In genomic region chr1:31760901-31761470, GRCh38 we compare ENCODE assay signal across 8 cellular contexts. TPM values are rescaled to one million over a fixed set of nuclear protein-coding genes. Genes with fewer than 3 reads are reported as not detected.
DNase-seq lines count a peak whose midpoint lies in the region; ATAC-seq, FAIRE-seq and TF ChIP-seq lines count a peak whose summit lies in the region.

No MANE protein-coding gene starts in this region.

- FAIRE-seq in H54 (lab: Jason Lieb, UNC) = no peak

- no peak overlapping the region for H3K27ac Mint-ChIP-seq in activated T-helper 17 cell treated with anti-CD3 and anti-CD28 coated beads, Interleukin-2, amount 50 U/mL, for 72 hours

- TSS peak; percentile 87 for BruUV-seq in PC-9 (replicated peaks; lab: Mats Ljungman, UMichigan)

- H3K9ac ChIP-seq in neural cell (ENCODE audit: low read length) = peak overlapping the region; percentile 84

- H3K36me3 Mint-ChIP-seq in activated T-helper 17 cell treated with anti-CD3 and anti-CD28 coated beads, Interleukin-2, amount 50 U/mL, for 72 hours (ENCODE audit: low read depth) = no peaks in the 10 kb centered on the region

- TF ChIP-seq CTCF in PC-9 (conservative IDR thresholded peaks at IDR 0.05) (no peak), fibroblast of pulmonary artery (IDR thresholded peaks at IDR 0.05; ENCODE audit: low read length, missing control alignments) (no peak), neural cell (IDR thresholded peaks at IDR 0.05; ENCODE audit: poor library complexity, severe bottlenecking) (peak; percentile 5), thyroid gland (IDR thresholded peaks at IDR 0.05) (no peak)

- no peak for TF ChIP-seq EP300 in neural cell (conservative IDR thresholded peaks at IDR 0.05; ENCODE audit: poor library complexity, severe bottlenecking)

- H3K4me2 ChIP-seq in PC-9 = peak overlapping the region; percentile 75
- H3K4me2 ChIP-seq in neural cell (ENCODE audit: low read length) = peak overlapping the region; percentile 94

- H2AFZ ChIP-seq in PC-9 (peak overlapping the region; percentile 89), neural cell (ENCODE audit: low read depth, low read length) (peak overlapping the region; percentile 80)

- WGBS in thyroid gland, 2 donors = 0 to 11% methylated on average over 2 to 10 of the region's 27 CpGs

- H3K27ac ChIP-seq in PC-9 (0 out of 2 replicates have a peak overlapping the region, but pooled peaks have one; percentile 18), neural cell (ENCODE audit: low read length) (peak overlapping the region; percentile 82), thyroid gland (peak overlapping the region in 2 of 3 donors; percentile 36 to 39)

- POLR2A ChIA-PET in PC-9 (lab: Charles Lee; ENCODE audit: unreplicated experiment) = interaction anchor here (0.6 kb wide), 2 partner anchors 198 to 1352 kb away, joined by 3 to 6 read pairs; no protein-coding TSS in a partner anchor

- no peaks in the 10 kb centered on the region for H3K9me3 ChIP-seq in PC-9 (ENCODE audit: insufficient read depth, low read depth)
- no peaks in the 10 kb centered on the region for H3K9me3 ChIP-seq in neural cell (ENCODE audit: low read length)
- H3K9me3 ChIP-seq in thyroid gland = no peaks in the 10 kb centered on the region

- no peaks in the 10 kb centered on the region for H3K9me2 ChIP-seq in PC-9 (ENCODE audit: insufficient read depth)
- no peaks in the 10 kb centered on the region for H3K9me2 ChIP-seq in neural cell (ENCODE audit: insufficient read depth, low read length)

- TF ChIP-seq POLR2A in H54 (IDR thresholded peaks at IDR 0.05; ENCODE audit: low read depth, low read length) (no peak), thyroid gland (IDR thresholded peaks at IDR 0.05) (no peak)

- H3K79me2 ChIP-seq in PC-9 (ENCODE audit: low read depth) (no peaks in the 10 kb centered on the region), neural cell (replicated peaks; ENCODE audit: insufficient read depth, low read length) (peaks cover 25% of the 10 kb centered on the region)

- H3K27me3 ChIP-seq in PC-9 (ENCODE audit: insufficient read depth, low read depth) = peaks cover 5% of the 10 kb centered on the region; the same call in 1 of the 2 replicates
- no peaks in the 10 kb centered on the region for H3K27me3 ChIP-seq in neural cell (ENCODE audit: insufficient read depth, low read depth, low read length)
- no peaks in the 10 kb centered on the region for H3K27me3 ChIP-seq in thyroid gland

- no peaks in the 10 kb centered on the region for H3K4me1 Mint-ChIP-seq in activated T-helper 17 cell treated with anti-CD3 and anti-CD28 coated beads, Interleukin-2, amount 50 U/mL, for 72 hours

- H4K20me1 ChIP-seq in PC-9 (ENCODE audit: insufficient read depth) (no peaks in the 10 kb centered on the region), neural cell (ENCODE audit: insufficient read depth) (peaks cover 4% of the 10 kb centered on the region)

- no peaks in the 10 kb centered on the region for H3K9me3 Mint-ChIP-seq in activated T-helper 17 cell treated with anti-CD3 and anti-CD28 coated beads, Interleukin-2, amount 50 U/mL, for 72 hours

- DNase-seq in A172 (ENCODE audit: low spot score) (peak; percentile 55), H54 (ENCODE audit: insufficient read length, low spot score) (peak; percentile 97), PC-9 (peak; percentile 71 to 75), fibroblast of pulmonary artery (ENCODE audit: low read depth) (peak; percentile 57), thyroid gland (peak; percentile 62 to 76)

- H3K4me3 Mint-ChIP-seq in activated T-helper 17 cell treated with anti-CD3 and anti-CD28 coated beads, Interleukin-2, amount 50 U/mL, for 72 hours = peak overlapping the region; percentile 67

- peaks cover 33% of the 10 kb centered on the region for H3K4me1 ChIP-seq in PC-9 (replicated peaks; ENCODE audit: insufficient read depth)
- H3K4me1 ChIP-seq in thyroid gland = peaks cover 18 to 53% of the 10 kb centered on the region in 2 donors

- TF ChIP-seq RAD21 in neural cell (conservative IDR thresholded peaks at IDR 0.05) = no peak

- CTCF ChIA-PET in PC-9 (lab: Charles Lee) = interaction anchor here (0.6 to 1.6 kb wide), 4 partner anchors 15 to 567 kb away, joined by 3 to 14 read pairs (median 4); no protein-coding TSS in a partner anchor

- H3K4me3 ChIP-seq in PC-9 (peak overlapping the region; percentile 60), fibroblast of pulmonary artery (replicated peaks; ENCODE audit: low read depth, low read length) (peak overlapping the region; percentile 53), neural cell (ENCODE audit: low read length) (peak overlapping the region; percentile 90), thyroid gland (replicated peaks in 1 of 3) (peak overlapping the region in 2 of 3 donors; percentile 34 to 79)

- ATAC-seq in activated T-helper 17 cell treated with anti-CD3 and anti-CD28 coated beads, Interleukin-2, amount 50 U/mL, for 72 hours (replicated peaks) = peak; percentile 40
- ATAC-seq in HG02759 (IDR thresholded peaks at IDR 0.05; ENCODE audit: unreplicated experiment) = no peak

- intact Hi-C loops in PC-9 (cut with micrococcal nuclease; ENCODE audit: unreplicated experiment) (loop anchor here (1.0 to 5.0 kb wide), 3 partner anchors 44 to 251 kb away; partner anchors contain the start of gene KHDRBS1), thyroid gland (cut with DNase I) (loop anchor here (10.0 kb wide), 1 partner anchor 204 kb away; no protein-coding TSS in a partner anchor)

- peaks cover 40% of the 10 kb centered on the region; the same call in 1 of the 2 replicates for H3F3A ChIP-seq in PC-9 (ENCODE audit: insufficient read depth, low read depth)
- H3F3A ChIP-seq in neural cell (ENCODE audit: insufficient read depth, low read length, poor library complexity, severe bottlenecking) = no peaks in the 10 kb centered on the region

- H3K36me3 ChIP-seq in PC-9 (ENCODE audit: low read depth) (no peaks in the 10 kb centered on the region), neural cell (ENCODE audit: insufficient read depth, low read length) (no peaks in the 10 kb centered on the region), thyroid gland (no peaks in the 10 kb centered on the region)

- H3K27me3 Mint-ChIP-seq in activated T-helper 17 cell treated with anti-CD3 and anti-CD28 coated beads, Interleukin-2, amount 50 U/mL, for 72 hours = peaks cover 9% of the 10 kb centered on the region

TF ChIP-seq in neural cell, 6 proteins besides CTCF, POLR2A, EP300 and RAD21:
- TF ChIP-seq EZH2 (IDR thresholded peaks at IDR 0.05; ENCODE audit: borderline replicate concordance, insufficient read depth, low read length, poor library complexity, severe bottlenecking) (no peak), POLR2AphosphoS5 (IDR thresholded peaks at IDR 0.05) (no peak), SMC3 (conservative IDR thresholded peaks at IDR 0.05; ENCODE audit: poor library complexity) (no peak), TAF1 (IDR thresholded peaks at IDR 0.05; ENCODE audit: low read depth) (no peak), MXI1 (conservative IDR thresholded peaks at IDR 0.05; ENCODE audit: poor library complexity, severe bottlenecking) (no peak)
- TF ChIP-seq, protein P1, sequence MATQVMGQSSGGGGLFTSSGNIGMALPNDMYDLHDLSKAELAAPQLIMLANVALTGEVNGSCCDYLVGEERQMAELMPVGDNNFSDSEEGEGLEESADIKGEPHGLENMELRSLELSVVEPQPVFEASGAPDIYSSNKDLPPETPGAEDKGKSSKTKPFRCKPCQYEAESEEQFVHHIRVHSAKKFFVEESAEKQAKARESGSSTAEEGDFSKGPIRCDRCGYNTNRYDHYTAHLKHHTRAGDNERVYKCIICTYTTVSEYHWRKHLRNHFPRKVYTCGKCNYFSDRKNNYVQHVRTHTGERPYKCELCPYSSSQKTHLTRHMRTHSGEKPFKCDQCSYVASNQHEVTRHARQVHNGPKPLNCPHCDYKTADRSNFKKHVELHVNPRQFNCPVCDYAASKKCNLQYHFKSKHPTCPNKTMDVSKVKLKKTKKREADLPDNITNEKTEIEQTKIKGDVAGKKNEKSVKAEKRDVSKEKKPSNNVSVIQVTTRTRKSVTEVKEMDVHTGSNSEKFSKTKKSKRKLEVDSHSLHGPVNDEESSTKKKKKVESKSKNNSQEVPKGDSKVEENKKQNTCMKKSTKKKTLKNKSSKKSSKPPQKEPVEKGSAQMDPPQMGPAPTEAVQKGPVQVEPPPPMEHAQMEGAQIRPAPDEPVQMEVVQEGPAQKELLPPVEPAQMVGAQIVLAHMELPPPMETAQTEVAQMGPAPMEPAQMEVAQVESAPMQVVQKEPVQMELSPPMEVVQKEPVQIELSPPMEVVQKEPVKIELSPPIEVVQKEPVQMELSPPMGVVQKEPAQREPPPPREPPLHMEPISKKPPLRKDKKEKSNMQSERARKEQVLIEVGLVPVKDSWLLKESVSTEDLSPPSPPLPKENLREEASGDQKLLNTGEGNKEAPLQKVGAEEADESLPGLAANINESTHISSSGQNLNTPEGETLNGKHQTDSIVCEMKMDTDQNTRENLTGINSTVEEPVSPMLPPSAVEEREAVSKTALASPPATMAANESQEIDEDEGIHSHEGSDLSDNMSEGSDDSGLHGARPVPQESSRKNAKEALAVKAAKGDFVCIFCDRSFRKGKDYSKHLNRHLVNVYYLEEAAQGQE (IDR thresholded peaks at IDR 0.05; ENCODE audit: borderline replicate concordance) = no peak

RNA-seq across cellular contexts. Expression of gene ADGRB2, which starts 3.2 kb away (rescaled TPM):
- 11.3 and 20.9 TPM in 2 replicates for total RNA-seq in A172 (2014; rRNA removed; shearing (Covaris generic))
- total RNA-seq in PC-9 (2021) = 15.6 and 28.5 TPM in 2 replicates
- 1 to 10 TPM in 1 of 2 donors, under 1 TPM in 1; 0.24 to 4.5 TPM for total RNA-seq in activated T-helper 17 cell treated with anti-CD3 and anti-CD28 coated beads, Interleukin-2, amount 50 U/mL, for 72 hours
- polyA plus RNA-seq in neural cell = 45.0 and 51.8 TPM in 2 replicates
- 57.1 and 63.8 TPM in 2 replicates for polyA minus RNA-seq in neural cell
- 10 to 100 TPM in 2 of 4 donors, 1 to 10 TPM in 2; 2.4 to 14.3 (median 9.8) TPM for total RNA-seq in thyroid gland

RNA-seq across cellular contexts. Expression of gene SPOCD1, which starts 54.8 kb away (rescaled TPM):
- total RNA-seq in A172 (2014; rRNA removed; shearing (Covaris generic)) = 5.7 and 6.9 TPM in 2 replicates
- total RNA-seq in PC-9 (2021) = 10.2 and 14.6 TPM in 2 replicates
- 1 to 10 TPM in 1 of 2 donors, under 1 TPM in 1; 0.84 to 1.8 TPM for total RNA-seq in activated T-helper 17 cell treated with anti-CD3 and anti-CD28 coated beads, Interleukin-2, amount 50 U/mL, for 72 hours
- not detected in 2 replicates for polyA plus RNA-seq in neural cell
- polyA minus RNA-seq in neural cell = not detected in 2 replicates
- 1 to 10 TPM in 1 of 4 donors, under 1 TPM in 2, not detected in 1; 0.22 to 1.6 (median 0.96) TPM for total RNA-seq in thyroid gland

RNA-seq across cellular contexts. Expression of gene COL16A1, which starts 57.2 kb away (rescaled TPM):
- 12.7 and 26.2 TPM in 2 replicates for total RNA-seq in A172 (2014; rRNA removed; shearing (Covaris generic))
- total RNA-seq in PC-9 (2021) = 3.6 and 4.8 TPM in 2 replicates
- not detected for total RNA-seq in activated T-helper 17 cell treated with anti-CD3 and anti-CD28 coated beads, Interleukin-2, amount 50 U/mL, for 72 hours
- 3.4 and 4.4 TPM in 2 replicates for polyA plus RNA-seq in neural cell
- 1.5 and 2.1 TPM in 2 replicates for polyA minus RNA-seq in neural cell
- total RNA-seq in thyroid gland = 100 to 1,000 TPM in 2 of 4 donors, 10 to 100 TPM in 2; 61.3 to 121 (median 97.1) TPM

Comparison
In these comparisons a context has a peak if more than half of its experiments do, and no peak if none do; other contexts are left out.
1. H3K27ac ChIP-seq: peak in every context shown above with its lines; median percentile 82 in neural cell; 38 in thyroid gland; 18 in PC-9.